11 cellular contexts compared by ENCODE assay signal in genomic region chr2:224951723-224952481, GRCh38.
DNase-seq lines count a peak whose midpoint lies in the region; ATAC-seq and TF ChIP-seq lines count a peak whose summit lies in the region.
"Had no signal": no experiment of that assay in that cellular context is flagged by ENCODE, and none has a peak within 500 bp of the region (broad histone marks: within the 10 kb centered on the region; RNA-seq: fewer than 3 reads in every experiment).

No MANE protein-coding gene starts in this region.

- ATAC-seq in HG03342 (IDR thresholded peaks at IDR 0.05; ENCODE audit: unreplicated experiment) = peak; percentile 27
- ATAC-seq in activated T-cell treated with anti-CD3 and anti-CD28 coated beads, Interleukin-2, amount 50 U/mL, for 72 hours (replicated peaks in 1 of 2) = peak; percentile 72 to 78
- ATAC-seq in HG03354 (IDR thresholded peaks at IDR 0.05; ENCODE audit: poor library complexity, severe bottlenecking, unreplicated experiment) = no peak

- POLR2A ChIA-PET in A673 (lab: Charles Lee; ENCODE audit: low non-redundant PET) = no interaction called here

- H3K9me3 ChIP-seq in A673 (ENCODE audit: low read depth, low read length, poor library complexity, severe bottlenecking) = no peaks in the 10 kb centered on the region

- H3K4me1 Mint-ChIP-seq in activated T-cell treated with anti-CD3 and anti-CD28 coated beads, Interleukin-2, amount 50 U/mL, for 72 hours (ENCODE audit: low read depth) = peaks cover 95% of the 10 kb centered on the region

- H3K36me3 ChIP-seq in A673 (ENCODE audit: insufficient read depth, low read length, poor library complexity, severe bottlenecking) = no peaks in the 10 kb centered on the region

- BruUV-seq in A673 (replicated peaks; lab: Mats Ljungman, UMichigan) = no TSS peak

- H3K4me1 ChIP-seq in A673 (ENCODE audit: insufficient read depth, low read length, poor library complexity, severe bottlenecking) = peaks cover 24% of the 10 kb centered on the region

- H3K9me3 Mint-ChIP-seq in activated T-cell treated with anti-CD3 and anti-CD28 coated beads, Interleukin-2, amount 50 U/mL, for 72 hours = no peaks in the 10 kb centered on the region

- CTCF ChIA-PET in A673 (lab: Charles Lee) = no interaction called here

- peak; percentile 17 for DNase-seq in stimulated activated naive CD4-positive, alpha-beta T cell treated with Interleukin-2 at 50 U/mL for 16 hours (lab: John Stamatoyannopoulos, UW)
- no peak for DNase-seq in stimulated activated naive CD4-positive, alpha-beta T cell (lab: John Stamatoyannopoulos, UW)
- DNase-seq in activated T-cell treated with anti-CD3 and anti-CD28 coated beads, Interleukin-2, amount 50 U/mL, for 72 hours = peak in 1 of 2 donors; percentile 49
- no peak for DNase-seq in A673 (ENCODE audit: low spot score)
- DNase-seq in activated CD8-positive, alpha-beta memory T cell treated with anti-CD3 and anti-CD28 coated beads, Interleukin-2, amount 50 U/mL, for 48 hours = no peak
- no peak for DNase-seq in middle frontal gyrus (ENCODE audit: extremely low spot score, low spot score)
- DNase-seq: AML-193, midbrain had no signal

- H3K4me3 Mint-ChIP-seq in activated T-cell treated with anti-CD3 and anti-CD28 coated beads, Interleukin-2, amount 50 U/mL, for 72 hours = peak overlapping the region; percentile 72 to 79
- H3K4me3 Mint-ChIP-seq: brain had no signal

- H3K27ac Mint-ChIP-seq in activated T-cell treated with anti-CD3 and anti-CD28 coated beads, Interleukin-2, amount 50 U/mL, for 72 hours = peak overlapping the region; percentile 96
- H3K27ac Mint-ChIP-seq: brain had no signal

- no peak for TF ChIP-seq CTCF in A673 (conservative IDR thresholded peaks at IDR 0.05; ENCODE audit: low read depth, low read length)

- no peak overlapping the region for H3K4me3 ChIP-seq in A673 (ENCODE audit: low read depth, low read length, poor library complexity, severe bottlenecking)

- H3K27ac ChIP-seq in A673 (ENCODE audit: low read depth, low read length, poor library complexity, severe bottlenecking) = no peak overlapping the region

- no peaks in the 10 kb centered on the region for H3K27me3 Mint-ChIP-seq in activated T-cell treated with anti-CD3 and anti-CD28 coated beads, Interleukin-2, amount 50 U/mL, for 72 hours (ENCODE audit: low read depth)
- H3K27me3 Mint-ChIP-seq: brain had no signal

- intact Hi-C loops in A673 (cut with micrococcal nuclease; ENCODE audit: unreplicated experiment) = no loop called here

- H3K27me3 ChIP-seq in A673 (replicated peaks; ENCODE audit: insufficient read depth, low read depth, low read length, poor library complexity) = no peaks in the 10 kb centered on the region

- H3K36me3 Mint-ChIP-seq in activated T-cell treated with anti-CD3 and anti-CD28 coated beads, Interleukin-2, amount 50 U/mL, for 72 hours (ENCODE audit: insufficient read depth in 2 of 2) = peaks cover 2 to 7% of the 10 kb centered on the region in 2 donors
- H3K36me3 Mint-ChIP-seq: brain had no signal
